Comparison of ENCODE assay signal across 9 cellular contexts in the genomic region with DNA sequence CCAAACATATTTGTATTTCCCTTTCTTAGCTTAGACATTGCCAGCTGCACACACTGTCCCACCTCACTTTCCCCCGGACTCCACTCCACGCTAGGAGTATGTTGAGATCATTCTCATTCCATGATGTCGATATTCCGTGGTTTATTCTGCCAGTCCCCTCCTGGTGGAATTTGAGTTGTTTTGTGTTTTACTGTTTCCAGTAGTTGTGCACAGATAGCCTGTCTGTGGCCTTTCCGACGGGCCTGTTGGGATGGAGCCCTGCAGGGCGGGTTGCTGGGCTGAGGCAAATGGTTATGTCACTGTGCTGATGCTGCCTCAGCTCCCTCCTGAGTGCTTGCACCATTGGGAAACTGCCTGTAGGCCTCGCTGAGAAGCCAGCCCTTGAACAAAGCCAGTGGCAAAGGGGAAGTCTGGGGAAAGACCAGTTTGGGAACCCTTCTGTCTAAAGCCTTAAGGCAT. TPM values are rescaled to one million over a fixed set of nuclear protein-coding genes. Genes with fewer than 3 reads are reported as not detected.
DNase-seq lines count a peak whose midpoint lies in the region; ATAC-seq and TF ChIP-seq lines count a peak whose summit lies in the region.
"Had no signal": no experiment of that assay in that cellular context is flagged by ENCODE, and none has a peak within 500 bp of the region (broad histone marks: within the 10 kb centered on the region; RNA-seq: fewer than 3 reads in every experiment).

No MANE protein-coding gene starts in this region.

- H3K9me3 ChIP-seq in CD8-positive, alpha-beta T cell (ENCODE audit: low read length) = no peaks in the 10 kb centered on the region
- no peaks in the 10 kb centered on the region for H3K9me3 ChIP-seq in SK-N-SH
- H3K9me3 ChIP-seq: thoracic aorta had no signal

- WGBS in SK-N-SH (ENCODE audit: low lambda C conversion rate) = 87% methylated on average over 7 of the region's 8 CpGs

- H3K4me3 Mint-ChIP-seq in CD8-positive, alpha-beta T cell = no peak overlapping the region
- peak overlapping the region; percentile 49 for H3K4me3 Mint-ChIP-seq in natural killer cell
- H3K4me3 Mint-ChIP-seq in Calu3 (ENCODE audit: low read depth, unreplicated experiment) = no peak overlapping the region

- no peak for ATAC-seq in CD8-positive, alpha-beta T cell
- ATAC-seq in natural killer cell = no peak
- no peak for ATAC-seq in HG03354 (IDR thresholded peaks at IDR 0.05; ENCODE audit: poor library complexity, severe bottlenecking, unreplicated experiment)

- no peak overlapping the region for H3K4me3 ChIP-seq in CD8-positive, alpha-beta T cell (ENCODE audit: low read depth, low read length)
- no peak overlapping the region for H3K4me3 ChIP-seq in SK-N-SH (ENCODE audit: low read depth in 2 of 2, low read length in 1 of 2)
- H3K4me3 ChIP-seq: thoracic aorta had no signal

- BruUV-seq in Calu3 (replicated peaks; lab: Mats Ljungman, UMichigan) = no TSS peak

- TF ChIP-seq RAD21 in SK-N-SH (IDR thresholded peaks at IDR 0.05; ENCODE audit: low read length) = no peak

- no peaks in the 10 kb centered on the region for H3K27me3 ChIP-seq in CD8-positive, alpha-beta T cell (ENCODE audit: insufficient read depth, low read length)
- no peaks in the 10 kb centered on the region for H3K27me3 ChIP-seq in SK-N-SH (ENCODE audit: insufficient read depth)

- CTCF ChIA-PET in CD8-positive, alpha-beta T cell (lab: Charles Lee) = no interaction called here
- CTCF ChIA-PET in SK-N-SH (lab: Yijun Ruan, JAX) = no interaction called here
- CTCF ChIA-PET in Calu3 (lab: Charles Lee) = no interaction called here

- no peak for TF ChIP-seq EP300 in SK-N-SH (IDR thresholded peaks at IDR 0.05; ENCODE audit: borderline replicate concordance in 1 of 2, low read depth in 1 of 2, low read length in 1 of 2)

- intact Hi-C loops in CD8-positive, alpha-beta T cell (cut with DNase I, micrococcal nuclease) = no loop called here
- intact Hi-C loops in natural killer cell (cut with micrococcal nuclease) = no loop called here
- intact Hi-C loops in Calu3 (cut with micrococcal nuclease; ENCODE audit: unreplicated experiment) = no loop called here

- no peaks in the 10 kb centered on the region for H3K9me2 ChIP-seq in SK-N-SH

- H3K4me2 ChIP-seq in SK-N-SH = peak overlapping the region; percentile 5; the same call in 1 of the 2 replicates

- no peak for TF ChIP-seq CTCF in CD8-positive, alpha-beta T cell (IDR thresholded peaks at IDR 0.05)
- no peak for TF ChIP-seq CTCF in SK-N-SH (IDR thresholded peaks at IDR 0.05)
- no peak for TF ChIP-seq CTCF in natural killer cell (IDR thresholded peaks at IDR 0.05)
- TF ChIP-seq CTCF in Calu3 (IDR thresholded peaks at IDR 0.05; ENCODE audit: unreplicated experiment) = no peak

- H3K9ac ChIP-seq in SK-N-SH = no peak overlapping the region

- peak overlapping the region; percentile 79 for H3K27ac Mint-ChIP-seq in CD8-positive, alpha-beta T cell
- peak overlapping the region; percentile 83 to 95 for H3K27ac Mint-ChIP-seq in natural killer cell
- no peak overlapping the region for H3K27ac Mint-ChIP-seq in Calu3 (ENCODE audit: unreplicated experiment)

- H4K20me1 ChIP-seq in SK-N-SH (ENCODE audit: insufficient read depth) = peaks cover 95% of the 10 kb centered on the region

- H3K9me3 Mint-ChIP-seq in CD8-positive, alpha-beta T cell = no peaks in the 10 kb centered on the region
- H3K9me3 Mint-ChIP-seq in natural killer cell (no peaks in the 10 kb centered on the region), Calu3 (ENCODE audit: low read depth, unreplicated experiment) (no peaks in the 10 kb centered on the region)

- no peak overlapping the region for H2AFZ ChIP-seq in SK-N-SH (ENCODE audit: low read depth)

- H3K4me1 ChIP-seq in CD8-positive, alpha-beta T cell (ENCODE audit: insufficient read depth, low read length) = peaks cover 83% of the 10 kb centered on the region
- peaks cover 10 to 18% of the 10 kb centered on the region in 2 experiments; a peak in 2 of 4 replicates for H3K4me1 ChIP-seq in SK-N-SH (ENCODE audit: control insufficient read depth in 1 of 2, insufficient read depth in 2 of 2, low read depth in 1 of 2, low read length in 1 of 2)

- H3K79me2 ChIP-seq in SK-N-SH (ENCODE audit: insufficient read depth) = peaks cover 100% of the 10 kb centered on the region

- H3K27ac ChIP-seq in CD8-positive, alpha-beta T cell (ENCODE audit: low read depth, low read length) = no peak overlapping the region
- peak overlapping the region in 1 of 2 experiments; percentile 7; a peak in 2 of 4 replicates for H3K27ac ChIP-seq in SK-N-SH (ENCODE audit: low read depth in 2 of 2, low read length in 1 of 2)
- H3K27ac ChIP-seq in epithelial cell of prostate = peak overlapping the region; percentile 46
- H3K27ac ChIP-seq: thoracic aorta had no signal

- POLR2A ChIA-PET in CD8-positive, alpha-beta T cell (lab: Charles Lee) = interaction anchor here (0.7 kb wide), 1 partner anchor 11 kb away, joined by 4 read pairs; no protein-coding TSS in a partner anchor
- POLR2A ChIA-PET in SK-N-SH (lab: Yijun Ruan, JAX) = no interaction called here

- DNase-seq in CD8-positive, alpha-beta T cell = no peak
- no peak for DNase-seq in SK-N-SH
- DNase-seq in epithelial cell of prostate (ENCODE audit: low read depth, low spot score) = no peak
- no peak for DNase-seq in natural killer cell
- DNase-seq in stimulated activated naive CD4-positive, alpha-beta T cell treated with Interleukin-2 at 50 U/mL for 16 hours (lab: John Stamatoyannopoulos, UW) = no peak
- DNase-seq in Calu3 = no peak
- no peak for DNase-seq in stimulated activated CD4-positive, alpha-beta T cell treated with anti-CD3 and anti-CD28 coated beads, Interleukin-4, amount 100 ng/mL, for 4 hours

- H3K4me1 Mint-ChIP-seq in CD8-positive, alpha-beta T cell (ENCODE audit: low read depth) = peaks cover 86% of the 10 kb centered on the region
- H3K4me1 Mint-ChIP-seq in natural killer cell (peaks cover 89 to 90% of the 10 kb centered on the region in 2 donors), Calu3 (ENCODE audit: low read depth, unreplicated experiment) (peaks cover 8% of the 10 kb centered on the region)

- no peaks in the 10 kb centered on the region for H3K27me3 Mint-ChIP-seq in CD8-positive, alpha-beta T cell (ENCODE audit: low read depth)
- H3K27me3 Mint-ChIP-seq in natural killer cell (ENCODE audit: low read depth in 2 of 2) (no peaks in the 10 kb centered on the region), Calu3 (ENCODE audit: unreplicated experiment) (no peaks in the 10 kb centered on the region)

- H3K36me3 Mint-ChIP-seq in CD8-positive, alpha-beta T cell = peaks cover 10% of the 10 kb centered on the region
- H3K36me3 Mint-ChIP-seq in natural killer cell (no peaks in the 10 kb centered on the region), Calu3 (ENCODE audit: insufficient read depth, unreplicated experiment) (no peaks in the 10 kb centered on the region)

- no peaks in the 10 kb centered on the region for H3K36me3 ChIP-seq in CD8-positive, alpha-beta T cell (ENCODE audit: insufficient read depth, low read length)
- H3K36me3 ChIP-seq in SK-N-SH (replicated peaks in 1 of 2; ENCODE audit: control insufficient read depth in 1 of 2, insufficient read depth in 2 of 2, low read length in 1 of 2) = no peaks in the 10 kb centered on the region
- H3K36me3 ChIP-seq: thoracic aorta had no signal

- H3F3A ChIP-seq in SK-N-SH (replicated peaks; ENCODE audit: insufficient read depth) = no peaks in the 10 kb centered on the region

TF ChIP-seq in SK-N-SH, 30 proteins besides CTCF, POLR2A, EP300 and RAD21:
- TF ChIP-seq, protein P1, sequence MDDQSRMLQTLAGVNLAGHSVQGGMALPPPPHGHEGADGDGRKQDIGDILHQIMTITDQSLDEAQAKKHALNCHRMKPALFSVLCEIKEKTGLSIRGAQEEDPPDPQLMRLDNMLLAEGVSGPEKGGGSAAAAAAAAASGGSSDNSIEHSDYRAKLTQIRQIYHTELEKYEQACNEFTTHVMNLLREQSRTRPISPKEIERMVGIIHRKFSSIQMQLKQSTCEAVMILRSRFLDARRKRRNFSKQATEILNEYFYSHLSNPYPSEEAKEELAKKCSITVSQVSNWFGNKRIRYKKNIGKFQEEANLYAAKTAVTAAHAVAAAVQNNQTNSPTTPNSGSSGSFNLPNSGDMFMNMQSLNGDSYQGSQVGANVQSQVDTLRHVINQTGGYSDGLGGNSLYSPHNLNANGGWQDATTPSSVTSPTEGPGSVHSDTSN (IDR thresholded peaks at IDR 0.05) = no peak
TF ChIP-seq in SK-N-SH: peak in this region for 0.

RNA-seq across cellular contexts. Expression of a gene that starts 12.8 kb away (rescaled TPM):
- total RNA-seq in CD8-positive, alpha-beta T cell = 100 to 1,000 TPM; 128 to 130 TPM
- polyA plus RNA-seq in SK-N-SH (2012; rRNA removed) = 17.5 and 18.9 TPM in 2 replicates
- 12.4 and 14.8 TPM in 2 replicates for polyA plus RNA-seq in SK-N-SH (2012; cell fraction: cytosol; rRNA removed)
- 42.6 and 53.7 TPM in 2 replicates for polyA plus RNA-seq in SK-N-SH (2012; cell fraction: nucleus; rRNA removed)
- total RNA-seq in natural killer cell (100 to 1,000 TPM; 187 to 232 (median 213) TPM), Calu3 (2022) (28.8 and 37.1 TPM in 2 replicates)
